Comparison of ENCODE assay signal across 9 cellular contexts in genomic region chr12:120236124-120236398, GRCh38. TPM values are rescaled to one million over a fixed set of nuclear protein-coding genes. Genes with fewer than 3 reads are reported as not detected.
A peak's percentile ranks its signal among the peaks of the same experiment; 100 is the strongest.
DNase-seq lines count a peak whose midpoint lies in the region; ATAC-seq and TF ChIP-seq lines count a peak whose summit lies in the region.
"Had no signal": no experiment of that assay in that cellular context is flagged by ENCODE, and none has a peak within 500 bp of the region (broad histone marks: within the 10 kb centered on the region; RNA-seq: fewer than 3 reads in every experiment).

No MANE protein-coding gene starts in this region.

- no peaks in the 10 kb centered on the region for H3K9me3 Mint-ChIP-seq in HFFc6
- H3K9me3 Mint-ChIP-seq in stimulated activated naive CD8-positive, alpha-beta T cell treated with anti-CD3 and anti-CD28 coated beads, Interleukin-15, Interleukin-2, amounts not matched to agents 100 ng/mL and 50 ng/mL, for 24 hours: no peaks in the 10 kb centered on the region
- H3K9me3 Mint-ChIP-seq: stimulated activated naive B cell treated with anti-CD40 and anti-IgM and Interleukin-4, amounts not matched to agents 10 μg/mL and 1 μg/mL and 100 μg/mL, for 72 hours had no signal

- H3K36me3 Mint-ChIP-seq in HFFc6 (ENCODE audit: low read depth): peaks cover 17% of the 10 kb centered on the region; the same call in 1 of the 2 replicates
- no peaks in the 10 kb centered on the region for H3K36me3 Mint-ChIP-seq in stimulated activated naive CD8-positive, alpha-beta T cell treated with anti-CD3 and anti-CD28 coated beads, Interleukin-15, Interleukin-2, amounts not matched to agents 100 ng/mL and 50 ng/mL, for 24 hours (ENCODE audit: low read depth)
- H3K36me3 Mint-ChIP-seq: stimulated activated naive B cell treated with anti-CD40 and anti-IgM and Interleukin-4, amounts not matched to agents 10 μg/mL and 1 μg/mL and 100 μg/mL, for 72 hours had no signal

- TF ChIP-seq CTCF in HFFc6 (IDR thresholded peaks at IDR 0.05) (no peak), lower lobe of right lung (IDR thresholded peaks at IDR 0.05) (no peak)

- H3K27ac ChIP-seq in lower lobe of right lung: peak overlapping the region; percentile 88

- DNase-seq in HFFc6 (no peak), adipocyte (ENCODE audit: low read depth) (no peak), lower lobe of right lung (no peak), DMS79 treated with DMSO at 0.1 percent for 48 hours (lab: John Stamatoyannopoulos, UW) (no peak), NCI-H748 treated with DMSO at 0.1 percent for 48 hours (lab: John Stamatoyannopoulos, UW) (no peak), activated gamma-delta T cell (lab: John Stamatoyannopoulos, UW) (no peak)
- DNase-seq: stimulated activated naive B cell treated with anti-CD40 and anti-IgM and Interleukin-4, amounts not matched to agents 10 μg/mL and 1 μg/mL and 100 μg/mL, for 72 hours had no signal

- H3K27me3 ChIP-seq in adipocyte (replicated peaks; ENCODE audit: control insufficient read depth, insufficient read depth, low read length) (no peaks in the 10 kb centered on the region), lower lobe of right lung (ENCODE audit: low read depth) (no peaks in the 10 kb centered on the region)

- peak overlapping the region; percentile 86 for H3K9ac ChIP-seq in adipocyte (ENCODE audit: low read length)

- intact Hi-C loops in lower lobe of right lung (cut with DNase I): no loop called here

- H3K27ac Mint-ChIP-seq in HFFc6: peak overlapping the region; percentile 97
- peak overlapping the region; percentile 81 for H3K27ac Mint-ChIP-seq in stimulated activated naive CD8-positive, alpha-beta T cell treated with anti-CD3 and anti-CD28 coated beads, Interleukin-15, Interleukin-2, amounts not matched to agents 100 ng/mL and 50 ng/mL, for 24 hours
- H3K27ac Mint-ChIP-seq: stimulated activated naive B cell treated with anti-CD40 and anti-IgM and Interleukin-4, amounts not matched to agents 10 μg/mL and 1 μg/mL and 100 μg/mL, for 72 hours had no signal

- H3K4me1 ChIP-seq in adipocyte (ENCODE audit: control insufficient read depth, insufficient read depth, low read length) (peaks cover 82% of the 10 kb centered on the region), lower lobe of right lung (peaks cover 99% of the 10 kb centered on the region)

- ATAC-seq in lower lobe of right lung (no peak), HG02610 (IDR thresholded peaks at IDR 0.05; ENCODE audit: unreplicated experiment) (no peak)
- ATAC-seq: stimulated activated naive B cell treated with anti-CD40 and anti-IgM and Interleukin-4, amounts not matched to agents 10 μg/mL and 1 μg/mL and 100 μg/mL, for 72 hours had no signal

- H3K9me3 ChIP-seq in adipocyte (ENCODE audit: control insufficient read depth, low read length) (no peaks in the 10 kb centered on the region), lower lobe of right lung (no peaks in the 10 kb centered on the region)

- H3K4me3 ChIP-seq in adipocyte (ENCODE audit: low read length) (peak overlapping the region; percentile 61), lower lobe of right lung (no peak overlapping the region)

- peaks cover 3% of the 10 kb centered on the region; the same call in 1 of the 2 replicates for H3K27me3 Mint-ChIP-seq in HFFc6 (ENCODE audit: insufficient read depth)
- H3K27me3 Mint-ChIP-seq in stimulated activated naive CD8-positive, alpha-beta T cell treated with anti-CD3 and anti-CD28 coated beads, Interleukin-15, Interleukin-2, amounts not matched to agents 100 ng/mL and 50 ng/mL, for 24 hours: no peaks in the 10 kb centered on the region

- H3K4me1 Mint-ChIP-seq in HFFc6 (ENCODE audit: low read depth): peaks cover 90% of the 10 kb centered on the region
- peaks cover 79% of the 10 kb centered on the region for H3K4me1 Mint-ChIP-seq in stimulated activated naive CD8-positive, alpha-beta T cell treated with anti-CD3 and anti-CD28 coated beads, Interleukin-15, Interleukin-2, amounts not matched to agents 100 ng/mL and 50 ng/mL, for 24 hours (ENCODE audit: low read depth)

- H3K36me3 ChIP-seq in adipocyte (ENCODE audit: control insufficient read depth, insufficient read depth, low read length, severe bottlenecking): no peaks in the 10 kb centered on the region
- peaks cover under 1% of the 10 kb centered on the region for H3K36me3 ChIP-seq in lower lobe of right lung

- H3K4me3 Mint-ChIP-seq in HFFc6: peak overlapping the region; percentile 87
- H3K4me3 Mint-ChIP-seq in stimulated activated naive CD8-positive, alpha-beta T cell treated with anti-CD3 and anti-CD28 coated beads, Interleukin-15, Interleukin-2, amounts not matched to agents 100 ng/mL and 50 ng/mL, for 24 hours: no peak overlapping the region
- H3K4me3 Mint-ChIP-seq: stimulated activated naive B cell treated with anti-CD40 and anti-IgM and Interleukin-4, amounts not matched to agents 10 μg/mL and 1 μg/mL and 100 μg/mL, for 72 hours had no signal

RNA-seq across cellular contexts. Expression of gene PXN, which starts 29.5 kb away (rescaled TPM):
- 100 to 1,000 TPM; 219 to 290 (median 253) TPM for total RNA-seq in HFFc6 (2021; fragmentation: NEBNext Ultra II Directional; extraction: Animal tissue kit (Norgen Biotek cat#: 25700))
- 105 TPM for total RNA-seq in lower lobe of right lung

RNA-seq across cellular contexts. Expression of gene RPLP0, which starts 35.1 kb away (rescaled TPM):
- 1,000 to 10,000 TPM; 2,131 to 2,494 (median 2,241) TPM for total RNA-seq in HFFc6 (2021; fragmentation: NEBNext Ultra II Directional; extraction: Animal tissue kit (Norgen Biotek cat#: 25700))
- total RNA-seq in lower lobe of right lung: 1,285 TPM

RNA-seq across cellular contexts. Expression of gene GCN1, which starts 41.5 kb away (rescaled TPM):
- 100 to 1,000 TPM in 1 of 6 experiments, 10 to 100 TPM in 5; 76.5 to 102 (median 83.1) TPM for total RNA-seq in HFFc6 (2021; fragmentation: NEBNext Ultra II Directional; extraction: Animal tissue kit (Norgen Biotek cat#: 25700))
- total RNA-seq in lower lobe of right lung: 73.6 TPM

RNA-seq across cellular contexts. Expression of gene RNU4-2, which starts 55.6 kb away (rescaled TPM):
- total RNA-seq in HFFc6 (2021; fragmentation: NEBNext Ultra II Directional; extraction: Animal tissue kit (Norgen Biotek cat#: 25700)): 1,000 to 10,000 TPM in 5 of 6 experiments, 100 to 1,000 TPM in 1; 743 to 2,047 (median 1,452) TPM
- 15,469 TPM for total RNA-seq in lower lobe of right lung

RNA-seq across cellular contexts. Expression of gene RNU4-1, which starts 57.0 kb away (rescaled TPM):
- total RNA-seq in HFFc6 (2021; fragmentation: NEBNext Ultra II Directional; extraction: Animal tissue kit (Norgen Biotek cat#: 25700)): 1,000 to 10,000 TPM in 4 of 6 experiments, 100 to 1,000 TPM in 2; 766 to 1,512 (median 1,200) TPM
- 2,881 TPM for total RNA-seq in lower lobe of right lung
